8 cellular contexts compared by ENCODE assay signal in genomic region chr22:42717197-42717967, GRCh38. TPM values are rescaled to one million over a fixed set of nuclear protein-coding genes. Genes with fewer than 3 reads are reported as not detected.
DNase-seq lines count a peak whose midpoint lies in the region; ATAC-seq and TF ChIP-seq lines count a peak whose summit lies in the region.

No MANE protein-coding gene starts in this region.

- peaks cover 0 to 72% (median 37%) of the 10 kb centered on the region in 4 donors for H3K4me1 ChIP-seq in tibial artery

- ATAC-seq in left lobe of liver: no peak
- no peak for ATAC-seq in GM19023 (IDR thresholded peaks at IDR 0.05; ENCODE audit: unreplicated experiment)

- H3K27ac ChIP-seq in tibial artery: peak overlapping the region; percentile 38 to 94

- TF ChIP-seq CTCF in fibroblast of the aortic adventitia (IDR thresholded peaks at IDR 0.05; ENCODE audit: insufficient read depth, low read length) (no peak), tibial artery (IDR thresholded peaks at IDR 0.05) (no peak)

- intact Hi-C loops in tibial artery (cut with DNase I; ENCODE audit: low total_unique reads): loop anchor here (5.0 kb wide), 1 partner anchor 50 kb away; no protein-coding TSS in a partner anchor

- DNase-seq in NCI-H82 (lab: John Stamatoyannopoulos, UW) (peak; percentile 56), NCI-H82 treated with DMSO at 0.1 percent for 48 hours (lab: John Stamatoyannopoulos, UW; ENCODE audit: unreplicated experiment) (no peak), NCI-H2171 treated with DMSO at 0.1 percent for 48 hours (lab: John Stamatoyannopoulos, UW) (peak; percentile 87), fibroblast of the aortic adventitia (ENCODE audit: low read depth) (peak; percentile 31), tibial artery (no peak), NCI-H446 (lab: John Stamatoyannopoulos, UW) (no peak), left lobe of liver (ENCODE audit: low spot score) (no peak)

- H3K9me3 ChIP-seq in tibial artery: no peaks in the 10 kb centered on the region

- peaks cover 0 to 9% (median 0%) of the 10 kb centered on the region in 3 donors for H3K36me3 ChIP-seq in tibial artery

- H3K4me3 ChIP-seq in fibroblast of the aortic adventitia (ENCODE audit: low read depth, low read length) (peak overlapping the region; percentile 29), tibial artery (no peak overlapping the region)

- no peaks in the 10 kb centered on the region for H3K27me3 ChIP-seq in tibial artery

RNA-seq across cellular contexts. Expression of gene A4GALT, which starts 3.3 kb away (rescaled TPM):
- total RNA-seq in fibroblast of the aortic adventitia (ENCODE audit: low replicate concordance) (18.2 and 22.2 TPM in 2 replicates), left lobe of liver (1.0 TPM)

Comparison
In these comparisons a context has a peak if more than half of its experiments do, and no peak if none do; other contexts are left out.
1. DNase-seq: peak in NCI-H82 (single experiment), NCI-H2171 treated with DMSO at 0.1 percent for 48 hours (single experiment) and fibroblast of the aortic adventitia (single experiment); none in NCI-H82 treated with DMSO at 0.1 percent for 48 hours (single experiment), tibial artery (0 of 2), NCI-H446 (0 of 2) and left lobe of liver (single experiment).